22 cellular contexts compared by ENCODE assay signal in genomic region chr9:129987941-129988340, GRCh38. TPM values are rescaled to one million over a fixed set of nuclear protein-coding genes. Genes with fewer than 3 reads are reported as not detected.
DNase-seq lines count a peak whose midpoint lies in the region; ATAC-seq, FAIRE-seq and TF ChIP-seq lines count a peak whose summit lies in the region.
"Had no signal": no experiment of that assay in that cellular context is flagged by ENCODE, and none has a peak within 500 bp of the region (broad histone marks: within the 10 kb centered on the region; RNA-seq: fewer than 3 reads in every experiment).

No MANE protein-coding gene starts in this region.

- peaks cover 11 to 16% of the 10 kb centered on the region in 2 experiments for H3K36me3 ChIP-seq in GM12878 (ENCODE audit: control insufficient read depth in 2 of 2, insufficient read depth in 2 of 2, low read length in 1 of 2)
- H3K36me3 ChIP-seq: breast epithelium, upper lobe of left lung had no signal

- SMC1A ChIA-PET in GM12878 (lab: Charles Lee; ENCODE audit: uncharacterized antibody, unreplicated experiment), result interaction anchor here (0.9 to 23.6 kb wide), 10 partner anchors 9 to 103 kb away, joined by 3 to 763 read pairs (median 9); no protein-coding TSS in a partner anchor

- CTCF ChIA-PET in GM12878 (lab: Yijun Ruan, JAX), result interaction anchor here (1.0 kb wide), 1 partner anchor 9 kb away, joined by 3 read pairs; no protein-coding TSS in a partner anchor

- peaks cover 86% of the 10 kb centered on the region for H3K4me1 Mint-ChIP-seq in activated T-cell treated with anti-CD3 and anti-CD28 coated beads, Interleukin-2, amount 50 U/mL, for 24 hours (ENCODE audit: low read depth)
- H3K4me1 Mint-ChIP-seq in stimulated activated memory B cell treated with anti-CD40 and anti-IgM and Interleukin-4, amounts not matched to agents 10 μg/mL and 1 μg/mL and 100 μg/mL, for 72 hours, result peaks cover 85% of the 10 kb centered on the region
- H3K4me1 Mint-ChIP-seq: nephron had no signal

- POLR2A ChIA-PET in GM12878 (lab: Charles Lee), result interaction anchor here (0.6 to 12.8 kb wide), 10 partner anchors 11 to 1297 kb away, joined by 3 to 247 read pairs (median 4); partner anchors contain the start of gene FNBP1

- TF ChIP-seq CTCF in GM12878 (IDR thresholded peaks at IDR 0.05 in 2 of 3, conservative IDR thresholded peaks at IDR 0.05 in 1 of 3; ENCODE audit: control insufficient read depth in 2 of 3, extremely low read depth in 1 of 3, insufficient read depth in 1 of 3, low read depth in 3 of 3, low read length in 3 of 3), result no peak

- peak overlapping the region; percentile 31; the same call in 1 of the 2 replicates for H3K4me3 ChIP-seq in GM12878
- H3K4me3 ChIP-seq: A549, breast epithelium, lung, PC-9, upper lobe of left lung had no signal

- peak; percentile 43; the same call in 1 of the 2 replicates for TF ChIP-seq POLR2A in GM12878 (IDR thresholded peaks at IDR 0.05; ENCODE audit: low read depth, low read length)

- peaks cover 7% of the 10 kb centered on the region; the same call in 2 of the 3 replicates for H3K9me3 ChIP-seq in GM12878 (replicated peaks; ENCODE audit: control insufficient read depth, insufficient read depth, low read length)
- H3K9me3 ChIP-seq: A549, breast epithelium, upper lobe of left lung had no signal

- no peak for DNase-seq in activated T-cell treated with anti-CD3 and anti-CD28 coated beads, Interleukin-2, amount 50 U/mL, for 24 hours
- no peak for DNase-seq in activated T-cell treated with anti-CD3 and anti-CD28 coated beads, Interleukin-2, amount 50 U/mL, for 1 hour
- DNase-seq in SK-N-DZ (ENCODE audit: low spot score) (peak; percentile 64), GM12878 (ENCODE audit: low read depth, low spot score) (no peak), NCI-H446 (lab: John Stamatoyannopoulos, UW) (no peak), NCI-H1436 treated with DMSO at 0.1 percent for 48 hours (lab: John Stamatoyannopoulos, UW) (no peak)
- DNase-seq: activated CD4-positive, alpha-beta T cell treated with anti-CD3 and anti-CD28 coated beads, Interleukin-2, amount 50 U/mL, for 4 hours; activated naive CD8-positive, alpha-beta T cell treated with anti-CD3 and anti-CD28 coated beads, Interleukin-2, amount 10 ng/mL, durations not matched to agents 7 days and 5 days; dermis blood vessel endothelial cell; DMS79; KG1; NCI-H1048; PC-9; posterior cingulate gyrus; upper lobe of left lung had no signal

- H3K4me3 Mint-ChIP-seq in activated T-cell treated with anti-CD3 and anti-CD28 coated beads, Interleukin-2, amount 50 U/mL, for 24 hours, result no peak overlapping the region
- H3K4me3 Mint-ChIP-seq in stimulated activated memory B cell treated with anti-CD40 and anti-IgM and Interleukin-4, amounts not matched to agents 10 μg/mL and 1 μg/mL and 100 μg/mL, for 72 hours, result peak overlapping the region; percentile 19
- H3K4me3 Mint-ChIP-seq: activated naive CD8-positive, alpha-beta T cell treated with anti-CD3 and anti-CD28 coated beads, Interleukin-2, amount 10 ng/mL, durations not matched to agents 7 days and 5 days; nephron had no signal

- H3K36me3 Mint-ChIP-seq in activated T-cell treated with anti-CD3 and anti-CD28 coated beads, Interleukin-2, amount 50 U/mL, for 24 hours (ENCODE audit: low read depth), result peaks cover 80% of the 10 kb centered on the region
- H3K36me3 Mint-ChIP-seq in stimulated activated memory B cell treated with anti-CD40 and anti-IgM and Interleukin-4, amounts not matched to agents 10 μg/mL and 1 μg/mL and 100 μg/mL, for 72 hours, result peaks cover 52% of the 10 kb centered on the region

- H3K4me2 ChIP-seq in GM12878 (ENCODE audit: control insufficient read depth, insufficient read depth), result peak overlapping the region; percentile 90
- H3K4me2 ChIP-seq: A549, PC-9 had no signal

- H3K9me3 Mint-ChIP-seq in activated T-cell treated with anti-CD3 and anti-CD28 coated beads, Interleukin-2, amount 50 U/mL, for 24 hours, result no peaks in the 10 kb centered on the region
- H3K9me3 Mint-ChIP-seq in stimulated activated memory B cell treated with anti-CD40 and anti-IgM and Interleukin-4, amounts not matched to agents 10 μg/mL and 1 μg/mL and 100 μg/mL, for 72 hours, result peaks cover 5% of the 10 kb centered on the region

- H3K9ac ChIP-seq in GM12878 (ENCODE audit: control insufficient read depth, insufficient read depth, low read length), result peak overlapping the region; percentile 80

- H4K20me1 ChIP-seq in GM12878 (ENCODE audit: control insufficient read depth, insufficient read depth), result no peaks in the 10 kb centered on the region

- in situ Hi-C loops in GM12878 (cut with MboI), result no loop called here

- no peaks in the 10 kb centered on the region for H3K27me3 Mint-ChIP-seq in activated T-cell treated with anti-CD3 and anti-CD28 coated beads, Interleukin-2, amount 50 U/mL, for 24 hours
- no peaks in the 10 kb centered on the region for H3K27me3 Mint-ChIP-seq in stimulated activated memory B cell treated with anti-CD40 and anti-IgM and Interleukin-4, amounts not matched to agents 10 μg/mL and 1 μg/mL and 100 μg/mL, for 72 hours
- H3K27me3 Mint-ChIP-seq: activated naive CD8-positive, alpha-beta T cell treated with anti-CD3 and anti-CD28 coated beads, Interleukin-2, amount 10 ng/mL, durations not matched to agents 7 days and 5 days had no signal

- no peaks in the 10 kb centered on the region for H3K27me3 ChIP-seq in GM12878 (replicated peaks in 1 of 2; ENCODE audit: control insufficient read depth in 2 of 2, insufficient read depth in 2 of 2, low read length in 1 of 2)
- H3K27me3 ChIP-seq: breast epithelium, upper lobe of left lung had no signal

- H3K27ac ChIP-seq in GM12878 (ENCODE audit: control insufficient read depth, insufficient read depth), result peak overlapping the region; percentile 100
- H3K27ac ChIP-seq: A549, breast epithelium, C4-2B, PC-9, upper lobe of left lung had no signal

- H3K79me2 ChIP-seq in GM12878 (ENCODE audit: control insufficient read depth, insufficient read depth, low read length), result peaks cover 95% of the 10 kb centered on the region

- no peak for TF ChIP-seq RAD21 in GM12878 (IDR thresholded peaks at IDR 0.05; ENCODE audit: insufficient read depth, low read depth, low read length)

- TF ChIP-seq EP300 in GM12878 (IDR thresholded peaks at IDR 0.05; ENCODE audit: borderline replicate concordance in 1 of 2, control insufficient read depth in 1 of 2, low read depth in 2 of 2, low read length in 2 of 2), result no peak

- H3K4me1 ChIP-seq in GM12878 (ENCODE audit: control insufficient read depth, insufficient read depth, low read length), result peaks cover 57% of the 10 kb centered on the region

- H3K27ac Mint-ChIP-seq in activated T-cell treated with anti-CD3 and anti-CD28 coated beads, Interleukin-2, amount 50 U/mL, for 24 hours, result peak overlapping the region; percentile 91
- peak overlapping the region; percentile 90 for H3K27ac Mint-ChIP-seq in stimulated activated memory B cell treated with anti-CD40 and anti-IgM and Interleukin-4, amounts not matched to agents 10 μg/mL and 1 μg/mL and 100 μg/mL, for 72 hours
- H3K27ac Mint-ChIP-seq: nephron had no signal

- RAD21 ChIA-PET in GM12878 (lab: Charles Lee; ENCODE audit: unreplicated experiment), result interaction anchor here (0.7 to 17.1 kb wide), 10 partner anchors 8 to 140 kb away, joined by 3 to 418 read pairs (median 4); no protein-coding TSS in a partner anchor

- 10% methylated on average over 1 of the region's 1 CpG for WGBS in GM12878 (ENCODE audit: insufficient coverage, insufficient replicate concordance, low lambda C conversion rate, missing lambda C conversion rate)

- BruUV-seq in GM12878 (replicated peaks; lab: Mats Ljungman, UMichigan), result no TSS peak

- ATAC-seq in GM12878, result peak; percentile 7
- no peak for ATAC-seq in stimulated activated memory B cell treated with anti-CD40 and anti-IgM and Interleukin-4, amounts not matched to agents 10 μg/mL and 1 μg/mL and 100 μg/mL, for 72 hours
- ATAC-seq in GM18868 (IDR thresholded peaks at IDR 0.05; ENCODE audit: unreplicated experiment), result no peak
- ATAC-seq: A549 had no signal

- intact Hi-C loops in GM12878 (cut with micrococcal nuclease; ENCODE audit: unreplicated experiment), result loop anchor here (2.0 kb wide), 2 partner anchors 35 to 51 kb away; no protein-coding TSS in a partner anchor

- FAIRE-seq in GM12878 (lab: Jason Lieb, UNC), result no peak
- FAIRE-seq: A549 had no signal

- no peak overlapping the region for H2AFZ ChIP-seq in GM12878 (ENCODE audit: control insufficient read depth, low read depth, low read length)
- H2AFZ ChIP-seq: PC-9 had no signal

TF ChIP-seq in GM12878, 131 proteins besides CTCF, POLR2A, EP300 and RAD21:
- TF ChIP-seq POLR2AphosphoS5 (IDR thresholded peaks at IDR 0.05; ENCODE audit: low read length) (0 out of 2 replicates have a peak, but pooled peaks have one; percentile 9), IRF4 (IDR thresholded peaks at IDR 0.05; ENCODE audit: low read depth, low read length) (no peak), POU2F2 (IDR thresholded peaks at IDR 0.05; ENCODE audit: borderline replicate concordance, low read depth, low read length) (0 out of 3 replicates have a peak, but pooled peaks have one; percentile 17), JUND (IDR thresholded peaks at IDR 0.05; ENCODE audit: low read depth, low read length) (no peak)

RNA-seq across cellular contexts. Expression of gene FNBP1, which starts 55.0 kb away (rescaled TPM):
- 14.3 and 14.5 TPM in 2 replicates for polyA plus RNA-seq in SK-N-DZ (2014; cell fraction: cytosol; rRNA removed)
- polyA plus RNA-seq in SK-N-DZ (2014; cell fraction: nucleus; rRNA removed), result 6.5 and 9.4 TPM in 2 replicates
- total RNA-seq in GM12878 (2013; cell fraction: nucleolus; rRNA removed), result 1,139 and 1,239 TPM in 2 replicates
- total RNA-seq in GM12878 (2014; rRNA removed) (167 and 204 TPM in 2 replicates), GM12878 (2014; rRNA removed; fragmentation: Illumina TruSeq; extraction: Trizol) (277 and 283 TPM in 2 replicates), GM12878 (2021) (353 and 356 TPM in 2 replicates)
- 193 TPM for polyA plus RNA-seq in GM12878 (2011; ENCODE audit: low read depth)
- polyA plus RNA-seq in GM12878 (2011; rRNA removed) (188 and 268 TPM in 2 replicates), GM12878 (2014; fragmentation: Illumina TruSeq; extraction: Trizol) (258 and 290 TPM in 2 replicates), GM12878 (2014; fragmentation: Nextera tagmentation; extraction: Ambion mirVana) (10 to 100 TPM; 64.5 to 80.5 TPM), GM12878 (2014; rRNA removed) (180 and 208 TPM in 2 replicates), GM12878 (2016; fragmentation: Nextera tagmentation; extraction: Ambion mirVana) (100 to 1,000 TPM; 165 to 170 TPM)
- polyA plus RNA-seq in GM12878 (2011; cell fraction: cytosol; rRNA removed), result 82.5 and 118 TPM in 2 replicates
- 111 and 142 TPM in 2 replicates for polyA plus RNA-seq in GM12878 (2011; cell fraction: nucleus; rRNA removed)
- 288 and 297 TPM in 2 replicates for polyA plus RNA-seq in GM12878 (2012)
- 163 and 327 TPM in 2 replicates for polyA minus RNA-seq in GM12878 (2011; rRNA and poly(A)+ RNA removed)
- 124 and 136 TPM in 2 replicates for polyA minus RNA-seq in GM12878 (2011; cell fraction: cytosol; rRNA and poly(A)+ RNA removed)
- 73.0 and 135 TPM in 2 replicates for polyA minus RNA-seq in GM12878 (2011; cell fraction: nucleus; rRNA and poly(A)+ RNA removed)
